ENCODE assay signal across 18 cellular contexts in genomic region chr16:27703121-27703520, GRCh38.
"Had no signal": no experiment of that assay in that cellular context is flagged by ENCODE, and none has a peak within 500 bp of the region (broad histone marks: within the 10 kb centered on the region; RNA-seq: fewer than 3 reads in every experiment).

No MANE protein-coding gene starts in this region.

- H3K4me1 ChIP-seq: body of pancreas, esophagus muscularis mucosa, psoas muscle had no signal

- H3K36me3 Mint-ChIP-seq: natural killer cell treated with Interleukin-12 subunit alpha and Interleukin-12 subunit beta and Interleukin-15 and Interleukin-18, amount 100 ng/mL, for 72 hours had no signal

- H3K27ac Mint-ChIP-seq: activated naive CD4-positive, alpha-beta T cell treated with anti-CD3 and anti-CD28 coated beads, Interleukin-2, amount 50 U/mL, for 24 hours; immature natural killer cell; natural killer cell treated with Interleukin-12 subunit alpha and Interleukin-12 subunit beta and Interleukin-15 and Interleukin-18, amount 100 ng/mL, for 72 hours; stimulated activated naive CD8-positive, alpha-beta T cell treated with anti-CD3 and anti-CD28 coated beads, Interleukin-15, Interleukin-2, amounts not matched to agents 100 ng/mL and 50 ng/mL, for 24 hours; T-helper 17 cell had no signal

- H3K27me3 Mint-ChIP-seq: activated naive CD4-positive, alpha-beta T cell treated with anti-CD3 and anti-CD28 coated beads, Interleukin-2, amount 50 U/mL, for 24 hours; central memory CD8-positive, alpha-beta T cell; natural killer cell treated with Interleukin-12 subunit alpha and Interleukin-12 subunit beta and Interleukin-15 and Interleukin-18, amount 100 ng/mL, for 72 hours; stimulated activated naive CD8-positive, alpha-beta T cell treated with anti-CD3 and anti-CD28 coated beads, Interleukin-15, Interleukin-2, amounts not matched to agents 100 ng/mL and 50 ng/mL, for 24 hours; T-helper 17 cell had no signal

- H3K4me3 Mint-ChIP-seq: activated naive CD4-positive, alpha-beta T cell treated with anti-CD3 and anti-CD28 coated beads, Interleukin-2, amount 50 U/mL, for 24 hours; central memory CD8-positive, alpha-beta T cell; immature natural killer cell; natural killer cell treated with Interleukin-12 subunit alpha and Interleukin-12 subunit beta and Interleukin-15 and Interleukin-18, amount 100 ng/mL, for 72 hours; stimulated activated naive CD8-positive, alpha-beta T cell treated with anti-CD3 and anti-CD28 coated beads, Interleukin-15, Interleukin-2, amounts not matched to agents 100 ng/mL and 50 ng/mL, for 24 hours; T-helper 17 cell had no signal

- H3K4me3 ChIP-seq: body of pancreas, esophagus muscularis mucosa, psoas muscle, SK-N-MC had no signal

- ATAC-seq: body of pancreas; left colon; natural killer cell treated with Interleukin-12 subunit alpha and Interleukin-12 subunit beta and Interleukin-15 and Interleukin-18, amount 100 ng/mL, for 72 hours; psoas muscle; T-helper 17 cell had no signal

- H3K9me3 Mint-ChIP-seq: activated naive CD4-positive, alpha-beta T cell treated with anti-CD3 and anti-CD28 coated beads, Interleukin-2, amount 50 U/mL, for 24 hours; central memory CD8-positive, alpha-beta T cell; immature natural killer cell; natural killer cell treated with Interleukin-12 subunit alpha and Interleukin-12 subunit beta and Interleukin-15 and Interleukin-18, amount 100 ng/mL, for 72 hours; stimulated activated naive CD8-positive, alpha-beta T cell treated with anti-CD3 and anti-CD28 coated beads, Interleukin-15, Interleukin-2, amounts not matched to agents 100 ng/mL and 50 ng/mL, for 24 hours had no signal

- DNase-seq: activated CD4-positive, alpha-beta T cell treated with anti-CD3 and anti-CD28 coated beads, Interleukin-2, amount 50 U/mL, for 1 hour; activated CD4-positive, CD25-positive, alpha-beta regulatory T cell; activated effector memory CD4-positive, alpha-beta T cell treated with Interleukin-2 at 50 U/mL for 16 hours; activated T-cell treated with anti-CD3 and anti-CD28 coated beads for 4 hours; body of pancreas; immature natural killer cell; left colon; mammary epithelial cell; psoas muscle; stimulated activated CD4-positive, alpha-beta T cell treated with anti-CD3 and anti-CD28 coated beads, Interleukin-15, amount 100 ng/mL, for 24 hours; stimulated activated CD4-positive, alpha-beta T cell treated with anti-CD3 and anti-CD28 coated beads, Interleukin-4, amount 100 ng/mL, for 24 hours; T-helper 17 cell had no signal

- H3K9me3 ChIP-seq: body of pancreas, esophagus muscularis mucosa, psoas muscle had no signal

- H3K27ac ChIP-seq: body of pancreas, esophagus muscularis mucosa, psoas muscle, SK-N-MC had no signal

- H3K4me1 Mint-ChIP-seq: activated naive CD4-positive, alpha-beta T cell treated with anti-CD3 and anti-CD28 coated beads, Interleukin-2, amount 50 U/mL, for 24 hours; central memory CD8-positive, alpha-beta T cell; immature natural killer cell; T-helper 17 cell had no signal

- H3K27me3 ChIP-seq: body of pancreas, esophagus muscularis mucosa had no signal
